In the genomic region with DNA sequence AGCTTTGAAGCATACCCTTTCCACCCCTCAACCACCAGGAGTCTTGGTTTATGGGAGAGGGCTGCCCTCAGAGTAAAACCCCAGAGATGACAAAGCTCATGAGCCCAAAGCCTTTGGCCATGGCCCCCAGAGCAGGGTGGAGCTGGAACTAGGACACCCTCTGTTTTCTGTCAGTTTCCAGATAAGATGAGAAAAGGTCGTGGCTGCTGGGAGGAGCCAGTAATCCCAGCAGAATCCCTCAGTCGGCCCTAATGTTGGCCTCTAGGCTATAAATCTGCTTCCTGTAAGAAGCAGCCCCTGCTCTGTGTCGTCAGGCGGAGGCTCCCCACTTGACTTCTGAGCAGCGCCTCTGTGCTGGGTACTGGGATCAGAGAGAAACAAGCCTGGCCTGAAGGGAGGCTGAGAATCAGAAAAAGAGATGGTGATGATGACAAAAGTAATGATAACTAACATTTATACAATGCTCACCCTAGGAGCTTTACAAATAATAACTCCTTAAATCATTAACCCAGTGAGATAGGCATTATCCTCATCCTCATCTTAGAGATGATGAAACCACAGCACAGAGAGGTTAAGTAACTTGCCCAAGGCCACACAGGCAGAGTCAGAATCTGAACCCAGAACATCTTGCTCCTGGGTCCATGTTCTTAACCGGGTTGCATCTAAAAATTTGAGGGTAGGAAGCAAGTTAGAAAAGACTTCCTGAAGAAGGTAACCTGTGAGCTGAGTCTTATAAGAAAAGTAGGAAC, we compare ENCODE assay signal across 2 cellular contexts.
TF ChIP-seq lines count a peak whose summit lies in the region.

No MANE protein-coding gene starts in this region.

TF ChIP-seq in liver, 16 proteins besides CTCF, POLR2A, EP300 and RAD21:
- TF ChIP-seq FOXA1 (IDR thresholded peaks at IDR 0.05) (no peak), HNF4G (IDR thresholded peaks at IDR 0.05) (no peak), HNF4A (conservative IDR thresholded peaks at IDR 0.05) (no peak), NR2F2 (IDR thresholded peaks at IDR 0.05) (peak; percentile 80), SP1 (IDR thresholded peaks at IDR 0.05) (no peak)
- TF ChIP-seq, protein P1, sequence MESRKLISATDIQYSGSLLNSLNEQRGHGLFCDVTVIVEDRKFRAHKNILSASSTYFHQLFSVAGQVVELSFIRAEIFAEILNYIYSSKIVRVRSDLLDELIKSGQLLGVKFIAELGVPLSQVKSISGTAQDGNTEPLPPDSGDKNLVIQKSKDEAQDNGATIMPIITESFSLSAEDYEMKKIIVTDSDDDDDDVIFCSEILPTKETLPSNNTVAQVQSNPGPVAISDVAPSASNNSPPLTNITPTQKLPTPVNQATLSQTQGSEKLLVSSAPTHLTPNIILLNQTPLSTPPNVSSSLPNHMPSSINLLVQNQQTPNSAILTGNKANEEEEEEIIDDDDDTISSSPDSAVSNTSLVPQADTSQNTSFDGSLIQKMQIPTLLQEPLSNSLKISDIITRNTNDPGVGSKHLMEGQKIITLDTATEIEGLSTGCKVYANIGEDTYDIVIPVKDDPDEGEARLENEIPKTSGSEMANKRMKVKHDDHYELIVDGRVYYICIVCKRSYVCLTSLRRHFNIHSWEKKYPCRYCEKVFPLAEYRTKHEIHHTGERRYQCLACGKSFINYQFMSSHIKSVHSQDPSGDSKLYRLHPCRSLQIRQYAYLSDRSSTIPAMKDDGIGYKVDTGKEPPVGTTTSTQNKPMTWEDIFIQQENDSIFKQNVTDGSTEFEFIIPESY (IDR thresholded peaks at IDR 0.05): no peak
TF ChIP-seq in liver: peak in this region for 1.

TF ChIP-seq in HepG2, 621 proteins besides CTCF, POLR2A, EP300 and RAD21:
- TF ChIP-seq ESRRA (CRISPR knock-in tag; IDR thresholded peaks at IDR 0.05; ENCODE audit: low read depth) (no peak), MTF2 (CRISPR knock-in tag; IDR thresholded peaks at IDR 0.05; ENCODE audit: borderline replicate concordance) (no peak), ZNF703 (CRISPR knock-in tag; IDR thresholded peaks at IDR 0.05; ENCODE audit: borderline replicate concordance) (no peak), ATM (IDR thresholded peaks at IDR 0.05; ENCODE audit: borderline replicate concordance) (no peak), U2AF1 (optimal IDR thresholded peaks at IDR 0.05; ENCODE audit: low read depth, low read length) (no peak), SMC3 (IDR thresholded peaks at IDR 0.05; ENCODE audit: low read length) (no peak), ARNTL (CRISPR knock-in tag; IDR thresholded peaks at IDR 0.05) (no peak), TOPORS (CRISPR knock-in tag; IDR thresholded peaks at IDR 0.05) (no peak), GPN1 (CRISPR knock-in tag; IDR thresholded peaks at IDR 0.05; ENCODE audit: borderline replicate concordance) (no peak), MIER2 (CRISPR knock-in tag; IDR thresholded peaks at IDR 0.05) (no peak)
- TF ChIP-seq, protein P2, sequence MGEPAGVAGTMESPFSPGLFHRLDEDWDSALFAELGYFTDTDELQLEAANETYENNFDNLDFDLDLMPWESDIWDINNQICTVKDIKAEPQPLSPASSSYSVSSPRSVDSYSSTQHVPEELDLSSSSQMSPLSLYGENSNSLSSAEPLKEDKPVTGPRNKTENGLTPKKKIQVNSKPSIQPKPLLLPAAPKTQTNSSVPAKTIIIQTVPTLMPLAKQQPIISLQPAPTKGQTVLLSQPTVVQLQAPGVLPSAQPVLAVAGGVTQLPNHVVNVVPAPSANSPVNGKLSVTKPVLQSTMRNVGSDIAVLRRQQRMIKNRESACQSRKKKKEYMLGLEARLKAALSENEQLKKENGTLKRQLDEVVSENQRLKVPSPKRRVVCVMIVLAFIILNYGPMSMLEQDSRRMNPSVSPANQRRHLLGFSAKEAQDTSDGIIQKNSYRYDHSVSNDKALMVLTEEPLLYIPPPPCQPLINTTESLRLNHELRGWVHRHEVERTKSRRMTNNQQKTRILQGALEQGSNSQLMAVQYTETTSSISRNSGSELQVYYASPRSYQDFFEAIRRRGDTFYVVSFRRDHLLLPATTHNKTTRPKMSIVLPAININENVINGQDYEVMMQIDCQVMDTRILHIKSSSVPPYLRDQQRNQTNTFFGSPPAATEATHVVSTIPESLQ (CRISPR knock-in tag; conservative IDR thresholded peaks at IDR 0.05): no peak
- TF ChIP-seq, protein P3, sequence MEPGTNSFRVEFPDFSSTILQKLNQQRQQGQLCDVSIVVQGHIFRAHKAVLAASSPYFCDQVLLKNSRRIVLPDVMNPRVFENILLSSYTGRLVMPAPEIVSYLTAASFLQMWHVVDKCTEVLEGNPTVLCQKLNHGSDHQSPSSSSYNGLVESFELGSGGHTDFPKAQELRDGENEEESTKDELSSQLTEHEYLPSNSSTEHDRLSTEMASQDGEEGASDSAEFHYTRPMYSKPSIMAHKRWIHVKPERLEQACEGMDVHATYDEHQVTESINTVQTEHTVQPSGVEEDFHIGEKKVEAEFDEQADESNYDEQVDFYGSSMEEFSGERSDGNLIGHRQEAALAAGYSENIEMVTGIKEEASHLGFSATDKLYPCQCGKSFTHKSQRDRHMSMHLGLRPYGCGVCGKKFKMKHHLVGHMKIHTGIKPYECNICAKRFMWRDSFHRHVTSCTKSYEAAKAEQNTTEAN (CRISPR knock-in tag; conservative IDR thresholded peaks at IDR 0.05): no peak
